ENCODE assay signal across 8 cellular contexts in the genomic region with DNA sequence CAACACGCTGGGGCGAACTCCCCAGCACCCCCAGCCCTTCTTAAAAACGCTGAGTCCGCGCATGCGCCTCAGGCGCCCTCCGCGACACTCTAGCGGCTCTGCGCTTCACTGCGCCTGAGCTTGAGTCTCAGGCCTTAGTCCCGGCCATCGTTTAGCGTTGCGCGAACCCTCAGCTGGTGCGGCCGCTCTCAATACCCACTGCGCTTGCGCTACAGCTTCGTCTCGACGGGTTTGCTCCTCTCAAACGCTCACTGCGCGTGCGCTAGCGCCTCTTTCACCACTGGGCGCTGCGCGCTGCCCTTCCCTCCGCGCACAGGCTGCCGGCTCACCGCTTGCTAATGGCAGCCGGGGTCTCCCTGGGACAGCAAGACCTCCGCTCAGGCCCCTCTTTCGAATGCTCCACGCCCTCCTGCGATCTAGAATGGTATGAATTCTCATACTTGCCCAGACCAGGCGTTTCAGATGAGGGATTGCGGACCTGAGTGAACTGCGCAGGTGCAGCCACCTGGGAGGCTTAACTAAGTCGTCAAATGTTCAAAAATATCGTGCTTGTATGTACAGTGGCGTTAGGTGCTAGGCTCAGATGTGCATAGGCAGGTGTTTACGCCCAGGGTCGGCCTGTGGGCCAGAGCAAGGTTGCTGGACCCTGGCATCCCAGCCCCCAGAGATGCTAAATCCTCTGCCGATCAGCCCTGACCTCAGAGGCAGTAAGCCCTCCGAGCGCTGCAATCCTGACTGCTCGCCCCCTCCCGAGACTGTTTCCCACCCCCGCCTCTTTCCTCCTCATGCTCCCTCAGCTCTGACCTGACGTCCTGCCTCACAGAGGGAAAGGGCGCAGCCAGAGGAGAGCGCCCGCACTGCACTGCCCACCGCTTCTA. TPM values are rescaled to one million over a fixed set of nuclear protein-coding genes. Genes with fewer than 3 reads are reported as not detected.
DNase-seq lines count a peak whose midpoint lies in the region; ATAC-seq and TF ChIP-seq lines count a peak whose summit lies in the region.

A gene with protein sequence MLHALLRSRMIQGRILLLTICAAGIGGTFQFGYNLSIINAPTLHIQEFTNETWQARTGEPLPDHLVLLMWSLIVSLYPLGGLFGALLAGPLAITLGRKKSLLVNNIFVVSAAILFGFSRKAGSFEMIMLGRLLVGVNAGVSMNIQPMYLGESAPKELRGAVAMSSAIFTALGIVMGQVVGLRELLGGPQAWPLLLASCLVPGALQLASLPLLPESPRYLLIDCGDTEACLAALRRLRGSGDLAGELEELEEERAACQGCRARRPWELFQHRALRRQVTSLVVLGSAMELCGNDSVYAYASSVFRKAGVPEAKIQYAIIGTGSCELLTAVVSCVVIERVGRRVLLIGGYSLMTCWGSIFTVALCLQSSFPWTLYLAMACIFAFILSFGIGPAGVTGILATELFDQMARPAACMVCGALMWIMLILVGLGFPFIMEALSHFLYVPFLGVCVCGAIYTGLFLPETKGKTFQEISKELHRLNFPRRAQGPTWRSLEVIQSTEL (plus strand): TSS at position 270 of the 878 bp plus-strand sequence. CDS start 125 bp downstream, at position 395.

- H3K9me3 Mint-ChIP-seq in activated naive CD4-positive, alpha-beta T cell treated with anti-CD3 and anti-CD28 coated beads, Interleukin-2, amount 50 U/mL, for 72 hours = no peaks in the 10 kb centered on the region

- H3K36me3 Mint-ChIP-seq in activated naive CD4-positive, alpha-beta T cell treated with anti-CD3 and anti-CD28 coated beads, Interleukin-2, amount 50 U/mL, for 72 hours = no peaks in the 10 kb centered on the region

- H3K27ac Mint-ChIP-seq in activated naive CD4-positive, alpha-beta T cell treated with anti-CD3 and anti-CD28 coated beads, Interleukin-2, amount 50 U/mL, for 72 hours = peak within 1 kb of the TSS; percentile 82 to 87

- H3K36me3 ChIP-seq in SK-N-MC (ENCODE audit: insufficient read depth, low read length) = no peaks in the 10 kb centered on the region

- H3K27ac ChIP-seq in SK-N-MC (no peak within 1 kb of the TSS), temporal lobe (ENCODE audit: low read depth, low read length) (peak within 1 kb of the TSS; percentile 95)

- peak; percentile 97 for DNase-seq in GM10266 (ENCODE audit: extremely low spot score)
- peak; percentile 93 for DNase-seq in NCI-H1048 (lab: John Stamatoyannopoulos, UW)
- peak; percentile 77 for DNase-seq in SK-N-MC (ENCODE audit: low read depth, low spot score)
- peak; percentile 90 to 96 for DNase-seq in activated naive CD4-positive, alpha-beta T cell treated with anti-CD3 and anti-CD28 coated beads, Interleukin-2, amount 50 U/mL, for 72 hours (ENCODE audit: low spot score in 2 of 2)
- peak; percentile 82 for DNase-seq in glomerular endothelial cell (ENCODE audit: extremely low read depth, low read depth, low spot score)
- DNase-seq in occipital lobe (lab: John Stamatoyannopoulos, UW) = peak; percentile 94

- peak within 1 kb of the TSS; percentile 83 for H3K4me3 ChIP-seq in SK-N-MC

- H3K9ac ChIP-seq in SK-N-MC (ENCODE audit: insufficient read length) = peak within 1 kb of the TSS; percentile 64

- peak; percentile 9 for TF ChIP-seq CTCF in GM10266 (IDR thresholded peaks at IDR 0.05; ENCODE audit: control insufficient read depth, insufficient read depth, low read depth, missing control alignments)

- peak; percentile 84 for ATAC-seq in HG02571 (IDR thresholded peaks at IDR 0.05; ENCODE audit: unreplicated experiment)
- ATAC-seq in activated naive CD4-positive, alpha-beta T cell treated with anti-CD3 and anti-CD28 coated beads, Interleukin-2, amount 50 U/mL, for 72 hours = peak; percentile 95 to 97

- H3K9me3 ChIP-seq in SK-N-MC (ENCODE audit: low read depth, low read length) = no peaks in the 10 kb centered on the region

RNA-seq across cellular contexts. Expression of the gene that starts here (rescaled TPM):
- 1 to 10 TPM; 6.3 to 8.1 TPM for total RNA-seq in activated naive CD4-positive, alpha-beta T cell treated with anti-CD3 and anti-CD28 coated beads, Interleukin-2, amount 50 U/mL, for 72 hours
- 10.5 and 17.1 TPM in 2 replicates for total RNA-seq in glomerular endothelial cell
- 8.4 TPM for total RNA-seq in occipital lobe
- 7.6 TPM for total RNA-seq in temporal lobe
